ENCODE assay signal across 8 cellular contexts in genomic region chr1:58922302-58923089, GRCh38.
DNase-seq lines count a peak whose midpoint lies in the region; ATAC-seq lines count a peak whose summit lies in the region.

No MANE protein-coding gene starts in this region.

- intact Hi-C loops in activated naive CD4-positive, alpha-beta T cell treated with anti-CD3 and anti-CD28 coated beads for 36 hours (cut with micrococcal nuclease): loop anchor here (1.0 kb wide), 1 partner anchor 138 kb away; the partner anchor contains the start of gene JUN

- peak; percentile 87 for ATAC-seq in HG03175 (IDR thresholded peaks at IDR 0.05; ENCODE audit: unreplicated experiment)
- peak; percentile 96 to 98 for ATAC-seq in activated T-cell treated with anti-CD3 and anti-CD28 coated beads, Interleukin-2, amount 50 U/mL, for 4 hours
- ATAC-seq in stimulated activated memory B cell treated with anti-CD40 and anti-IgM and Interleukin-4, amounts not matched to agents 10 μg/mL and 1 μg/mL and 100 μg/mL, for 72 hours: peak; percentile 82

- H3K36me3 Mint-ChIP-seq in activated naive CD4-positive, alpha-beta T cell treated with anti-CD3 and anti-CD28 coated beads for 36 hours (ENCODE audit: low read depth): no peaks in the 10 kb centered on the region
- H3K36me3 Mint-ChIP-seq in activated T-cell treated with anti-CD3 and anti-CD28 coated beads, Interleukin-2, amount 50 U/mL, for 4 hours (ENCODE audit: insufficient read depth): no peaks in the 10 kb centered on the region
- H3K36me3 Mint-ChIP-seq in stimulated activated memory B cell treated with anti-CD40 and anti-IgM and Interleukin-4, amounts not matched to agents 10 μg/mL and 1 μg/mL and 100 μg/mL, for 72 hours: no peaks in the 10 kb centered on the region

- no peaks in the 10 kb centered on the region for H3K27me3 Mint-ChIP-seq in activated naive CD4-positive, alpha-beta T cell treated with anti-CD3 and anti-CD28 coated beads for 36 hours (ENCODE audit: low read depth)
- H3K27me3 Mint-ChIP-seq in activated T-cell treated with anti-CD3 and anti-CD28 coated beads, Interleukin-2, amount 50 U/mL, for 4 hours (ENCODE audit: low read depth): no peaks in the 10 kb centered on the region
- no peaks in the 10 kb centered on the region for H3K27me3 Mint-ChIP-seq in stimulated activated memory B cell treated with anti-CD40 and anti-IgM and Interleukin-4, amounts not matched to agents 10 μg/mL and 1 μg/mL and 100 μg/mL, for 72 hours

- H3K27ac Mint-ChIP-seq in activated naive CD4-positive, alpha-beta T cell treated with anti-CD3 and anti-CD28 coated beads for 36 hours: peak overlapping the region; percentile 10
- H3K27ac Mint-ChIP-seq in stimulated activated memory B cell treated with anti-CD40 and anti-IgM and Interleukin-4, amounts not matched to agents 10 μg/mL and 1 μg/mL and 100 μg/mL, for 72 hours: peak overlapping the region; percentile 12

- DNase-seq in activated naive CD4-positive, alpha-beta T cell treated with anti-CD3 and anti-CD28 coated beads for 36 hours: peak; percentile 82
- no peak for DNase-seq in activated naive CD4-positive, alpha-beta T cell treated with anti-CD3 and anti-CD28 coated beads, Interleukin-2, amount 50 U/mL, for 16 hours
- DNase-seq in activated T-cell treated with anti-CD3 and anti-CD28 coated beads, Interleukin-2, amount 50 U/mL, for 4 hours: peak; percentile 37
- peak; percentile 85 for DNase-seq in islet precursor cell
- no peak for DNase-seq in SK-N-DZ (ENCODE audit: low spot score)
- DNase-seq in Kasumi-1 (lab: John Stamatoyannopoulos, UW): no peak

- H3K4me3 Mint-ChIP-seq in activated naive CD4-positive, alpha-beta T cell treated with anti-CD3 and anti-CD28 coated beads for 36 hours: no peak overlapping the region
- no peak overlapping the region for H3K4me3 Mint-ChIP-seq in activated T-cell treated with anti-CD3 and anti-CD28 coated beads, Interleukin-2, amount 50 U/mL, for 4 hours
- no peak overlapping the region for H3K4me3 Mint-ChIP-seq in stimulated activated memory B cell treated with anti-CD40 and anti-IgM and Interleukin-4, amounts not matched to agents 10 μg/mL and 1 μg/mL and 100 μg/mL, for 72 hours

- CTCF ChIA-PET in activated naive CD4-positive, alpha-beta T cell treated with anti-CD3 and anti-CD28 coated beads for 36 hours (lab: Charles Lee): no interaction called here

- H3K9me3 Mint-ChIP-seq in activated naive CD4-positive, alpha-beta T cell treated with anti-CD3 and anti-CD28 coated beads for 36 hours: no peaks in the 10 kb centered on the region
- no peaks in the 10 kb centered on the region for H3K9me3 Mint-ChIP-seq in activated T-cell treated with anti-CD3 and anti-CD28 coated beads, Interleukin-2, amount 50 U/mL, for 4 hours
- no peaks in the 10 kb centered on the region for H3K9me3 Mint-ChIP-seq in stimulated activated memory B cell treated with anti-CD40 and anti-IgM and Interleukin-4, amounts not matched to agents 10 μg/mL and 1 μg/mL and 100 μg/mL, for 72 hours

- peaks cover 17% of the 10 kb centered on the region for H3K4me1 Mint-ChIP-seq in activated naive CD4-positive, alpha-beta T cell treated with anti-CD3 and anti-CD28 coated beads for 36 hours (ENCODE audit: low read depth)
- peaks cover 16% of the 10 kb centered on the region for H3K4me1 Mint-ChIP-seq in activated T-cell treated with anti-CD3 and anti-CD28 coated beads, Interleukin-2, amount 50 U/mL, for 4 hours (ENCODE audit: low read depth)
- H3K4me1 Mint-ChIP-seq in stimulated activated memory B cell treated with anti-CD40 and anti-IgM and Interleukin-4, amounts not matched to agents 10 μg/mL and 1 μg/mL and 100 μg/mL, for 72 hours: peaks cover 15% of the 10 kb centered on the region

Comparison
In these comparisons a context has a peak if more than half of its experiments do, and no peak if none do; other contexts are left out.
1. DNase-seq: peak in activated naive CD4-positive, alpha-beta T cell treated with anti-CD3 and anti-CD28 coated beads for 36 hours (single experiment), activated T-cell treated with anti-CD3 and anti-CD28 coated beads, Interleukin-2, amount 50 U/mL, for 4 hours (single experiment) and islet precursor cell (single experiment); none in activated naive CD4-positive, alpha-beta T cell treated with anti-CD3 and anti-CD28 coated beads, Interleukin-2, amount 50 U/mL, for 16 hours (single experiment), SK-N-DZ (single experiment) and Kasumi-1 (0 of 2).
2. Peak in every context shown above with its lines, with median percentiles within 50 percentile points of each other: ATAC-seq.